Comparison of ENCODE assay signal across 8 cellular contexts in genomic region chr13:40770934-40771618, GRCh38. TPM values are rescaled to one million over a fixed set of nuclear protein-coding genes. Genes with fewer than 3 reads are reported as not detected.
A peak's percentile ranks its signal among the peaks of the same experiment; 100 is the strongest.
DNase-seq lines count a peak whose midpoint lies in the region; ATAC-seq, FAIRE-seq and TF ChIP-seq lines count a peak whose summit lies in the region.

Gene MRPS31 (minus strand): TSS chr13:40771190. CDS start chr13:40771136, 54 bp downstream.

- ATAC-seq in GM19035 (IDR thresholded peaks at IDR 0.05; ENCODE audit: unreplicated experiment) (peak; percentile 96), HG03354 (IDR thresholded peaks at IDR 0.05; ENCODE audit: poor library complexity, severe bottlenecking, unreplicated experiment) (peak; percentile 97)
- peak; percentile 97 to 98 for ATAC-seq in activated CD4-positive, CD25-positive, alpha-beta regulatory T cell treated with anti-CD3 and anti-CD28 coated beads, Interleukin-2, amount 50 U/mL, for 24 hours

- H3K9ac ChIP-seq in keratinocyte (ENCODE audit: control insufficient read depth, extremely low read depth, insufficient read depth, low read length): peak within 1 kb of the TSS; percentile 84

- H3K9me1 ChIP-seq in keratinocyte (ENCODE audit: control insufficient read depth, extremely low read depth, insufficient read depth, low read length): no peaks in the 10 kb centered on the region

- peak within 1 kb of the TSS; percentile 99 for H2AFZ ChIP-seq in keratinocyte (ENCODE audit: control insufficient read depth, low read length)

- dilution Hi-C loops in keratinocyte (cut with MboI; ENCODE audit: extremely low pct_ligation_motif_present, low sequenced_read_pairs): no loop called here

- peak within 1 kb of the TSS; percentile 73 for H3K27ac ChIP-seq in keratinocyte (ENCODE audit: control insufficient read depth, insufficient read depth, low read length)

- H3K4me3 ChIP-seq in keratinocyte (ENCODE audit: control insufficient read depth in 2 of 3, extremely low read depth in 1 of 3, insufficient read depth in 2 of 3, low read depth in 1 of 3, low read length in 3 of 3): peak within 1 kb of the TSS; percentile 61 to 95 (median 61)

- peak; percentile 36 for FAIRE-seq in keratinocyte (lab: Jason Lieb, UNC)

- peak within 1 kb of the TSS; percentile 90 for H3K4me2 ChIP-seq in keratinocyte (ENCODE audit: control insufficient read depth, extremely low read depth, insufficient read depth, low read depth, low read length)

- no peaks in the 10 kb centered on the region for H3K9me3 ChIP-seq in keratinocyte (ENCODE audit: control insufficient read depth, low read depth, low read length)

- no peak for TF ChIP-seq CTCF in AG09319 (IDR thresholded peaks at IDR 0.05; ENCODE audit: low read depth, low read length)
- no peak for TF ChIP-seq CTCF in keratinocyte (optimal IDR thresholded peaks at IDR 0.05 in 1 of 3, IDR thresholded peaks at IDR 0.05 in 1 of 3, conservative IDR thresholded peaks at IDR 0.05 in 1 of 3; ENCODE audit: extremely low read depth in 1 of 3, insufficient read depth in 2 of 3, low read length in 3 of 3)

- H3K36me3 ChIP-seq in keratinocyte (ENCODE audit: control insufficient read depth in 2 of 2, extremely low read depth in 1 of 2, insufficient read depth in 2 of 2, low read length in 2 of 2): peaks cover 0 to 2% of the 10 kb centered on the region in 2 experiments

- no peaks in the 10 kb centered on the region for H4K20me1 ChIP-seq in keratinocyte (ENCODE audit: control insufficient read depth, extremely low read depth, insufficient read depth, low read length)

- H3K27me3 ChIP-seq in keratinocyte (ENCODE audit: control insufficient read depth, extremely low read depth, insufficient read depth, low read length): no peaks in the 10 kb centered on the region

- peaks cover 7% of the 10 kb centered on the region for H3K4me1 ChIP-seq in keratinocyte (ENCODE audit: control insufficient read depth, extremely low read depth, insufficient read depth, low read length)

- peak; percentile 89 for DNase-seq in AG09319 (ENCODE audit: extremely low read depth, low read depth)
- DNase-seq in NCI-H446 treated with DMSO at 0.1 percent for 48 hours (lab: John Stamatoyannopoulos, UW): peak; percentile 79
- peak; percentile 94 for DNase-seq in cerebellar cortex (ENCODE audit: low spot score)
- DNase-seq in keratinocyte (ENCODE audit: low read depth, low spot score): peak; percentile 40
- peak; percentile 90 to 93 for DNase-seq in stimulated activated CD4-positive, alpha-beta T cell treated with anti-CD3 and anti-CD28 coated beads, Interleukin-15, amount 100 ng/mL, for 1 hour (ENCODE audit: low read depth in 1 of 2, low spot score in 1 of 2)

- H3K79me2 ChIP-seq in keratinocyte (ENCODE audit: control insufficient read depth, insufficient read depth, low read length): peaks cover 15% of the 10 kb centered on the region

RNA-seq across cellular contexts. Expression of gene MRPS31, which starts in this region (rescaled TPM):
- polyA plus RNA-seq in keratinocyte: 15.3 to 27.2 TPM (median 19.4 TPM) in 3 replicates
- polyA plus RNA-seq in keratinocyte (2011; ENCODE audit: low read depth): 19.7 TPM
- 14.3 and 22.0 TPM in 2 replicates for polyA plus RNA-seq in keratinocyte (2011; cell fraction: cytosol; rRNA removed)
- polyA plus RNA-seq in keratinocyte (2011; cell fraction: nucleus; rRNA removed): 19.8 and 29.4 TPM in 2 replicates
- 14.0 and 15.1 TPM in 2 replicates for polyA plus RNA-seq in keratinocyte (2012; ENCODE audit: low replicate concordance)
- polyA minus RNA-seq in keratinocyte: 0.66 to 11.1 TPM (median 4.6 TPM) in 3 replicates
- 4.8 TPM for polyA minus RNA-seq in keratinocyte (2011; cell fraction: cytosol; rRNA and poly(A)+ RNA removed)
- 5.9 and 7.1 TPM in 2 replicates for polyA minus RNA-seq in keratinocyte (2011; cell fraction: nucleus; rRNA and poly(A)+ RNA removed)

Comparison
In these comparisons a context has a peak if more than half of its experiments do, and no peak if none do; other contexts are left out.
1. Peak in every context shown above with its lines: DNase-seq, ATAC-seq, H3K4me3 ChIP-seq and H3K27ac ChIP-seq.
2. DNase-seq: peak in every context shown above with its lines; median percentile 94 in cerebellar cortex; 92 in stimulated activated CD4-positive, alpha-beta T cell treated with anti-CD3 and anti-CD28 coated beads, Interleukin-15, amount 100 ng/mL, for 1 hour; 89 in AG09319; 79 in NCI-H446 treated with DMSO at 0.1 percent for 48 hours; 40 in keratinocyte.